In the genomic region with DNA sequence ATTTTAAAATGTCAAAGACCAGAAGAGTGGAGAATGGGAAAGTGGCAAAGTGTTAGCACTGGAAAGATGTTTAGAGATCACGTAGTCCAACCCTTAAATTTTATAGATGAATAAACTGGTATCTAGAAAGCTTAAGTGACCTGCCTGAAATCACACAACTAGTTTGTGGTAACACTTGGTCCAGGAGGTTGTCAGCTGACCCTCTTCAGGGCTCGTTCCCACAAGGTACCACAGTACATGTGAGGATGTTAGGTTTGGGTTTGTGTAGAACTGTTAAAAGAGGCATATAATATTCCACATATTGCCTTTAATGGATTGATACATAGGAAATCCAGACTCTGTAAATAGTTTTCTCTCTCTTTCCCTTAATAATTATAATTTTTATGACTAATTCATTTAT, we compare ENCODE assay signal across 22 cellular contexts.
"Had no signal": no experiment of that assay in that cellular context is flagged by ENCODE, and none has a peak within 500 bp of the region (broad histone marks: within the 10 kb centered on the region; RNA-seq: fewer than 3 reads in every experiment).

No MANE protein-coding gene starts in this region.

- ATAC-seq: gastrocnemius medialis, heart right ventricle, left colon, lower lobe of right lung had no signal

- DNase-seq: dermis blood vessel endothelial cell; dorsolateral prefrontal cortex; effector CD4-positive, alpha-beta T cell; effector memory CD4-positive, alpha-beta T cell; esophagus squamous epithelium; foreskin fibroblast; foreskin melanocyte; gastrocnemius medialis; glutamatergic neuron; head of caudate nucleus; heart right ventricle; hypothalamus; immature natural killer cell; islet precursor cell; kidney; kidney glomerular epithelial cell; left colon; left ventricle myocardium inferior; lower lobe of right lung; mesenchymal stem cell; midbrain had no signal

- H3K4me3 ChIP-seq: coronary artery, dorsolateral prefrontal cortex, esophagus squamous epithelium, gastrocnemius medialis, heart right ventricle, left ventricle myocardium inferior, lower lobe of right lung had no signal

- H3K27ac ChIP-seq: coronary artery, dorsolateral prefrontal cortex, esophagus squamous epithelium, gastrocnemius medialis, heart right ventricle, left ventricle myocardium inferior, lower lobe of right lung had no signal

- H3K9me3 ChIP-seq: esophagus squamous epithelium, gastrocnemius medialis, heart right ventricle, left ventricle myocardium inferior, lower lobe of right lung had no signal

- H3K36me3 ChIP-seq: esophagus squamous epithelium, gastrocnemius medialis, left ventricle myocardium inferior, lower lobe of right lung had no signal

- H3K27me3 ChIP-seq: dorsolateral prefrontal cortex, esophagus squamous epithelium, gastrocnemius medialis, heart right ventricle had no signal

- H3K4me1 ChIP-seq: esophagus squamous epithelium, gastrocnemius medialis, heart right ventricle, lower lobe of right lung had no signal
